ENCODE assay signal across 1 cellular context in the genomic region with DNA sequence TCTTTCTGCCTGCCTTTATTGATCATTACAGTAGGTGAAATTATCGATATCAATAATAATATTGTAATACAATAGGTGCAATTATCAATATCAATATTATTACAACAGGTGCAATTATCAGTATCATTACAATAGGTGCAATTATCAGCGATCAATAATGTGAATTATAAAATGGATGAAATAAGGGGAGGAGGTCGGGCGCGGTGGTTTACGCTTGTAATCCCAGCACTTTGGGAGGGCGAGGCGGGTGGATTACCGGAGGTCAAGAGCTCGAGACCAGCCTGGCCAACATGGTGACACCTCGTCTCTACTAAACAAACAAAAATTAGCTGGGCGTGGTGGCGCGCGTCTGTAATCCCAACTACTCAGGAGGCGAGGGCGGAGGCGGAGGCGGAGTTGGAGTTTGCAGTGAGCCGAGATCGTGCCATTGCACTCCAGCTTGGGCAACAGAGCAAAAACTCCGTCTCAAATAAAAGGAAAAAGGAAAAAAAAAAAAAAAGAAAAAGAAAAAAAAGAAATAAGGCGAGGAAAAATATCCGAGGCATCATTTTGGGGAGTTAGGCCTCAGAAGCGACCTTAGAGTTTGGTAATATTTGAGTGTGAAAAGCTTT.
TF ChIP-seq lines count a peak whose summit lies in the region.

No MANE protein-coding gene starts in this region.

TF ChIP-seq in SK-N-SH, 30 proteins besides CTCF, POLR2A, EP300 and RAD21 (continued from another document):
- TF ChIP-seq, protein P1, sequence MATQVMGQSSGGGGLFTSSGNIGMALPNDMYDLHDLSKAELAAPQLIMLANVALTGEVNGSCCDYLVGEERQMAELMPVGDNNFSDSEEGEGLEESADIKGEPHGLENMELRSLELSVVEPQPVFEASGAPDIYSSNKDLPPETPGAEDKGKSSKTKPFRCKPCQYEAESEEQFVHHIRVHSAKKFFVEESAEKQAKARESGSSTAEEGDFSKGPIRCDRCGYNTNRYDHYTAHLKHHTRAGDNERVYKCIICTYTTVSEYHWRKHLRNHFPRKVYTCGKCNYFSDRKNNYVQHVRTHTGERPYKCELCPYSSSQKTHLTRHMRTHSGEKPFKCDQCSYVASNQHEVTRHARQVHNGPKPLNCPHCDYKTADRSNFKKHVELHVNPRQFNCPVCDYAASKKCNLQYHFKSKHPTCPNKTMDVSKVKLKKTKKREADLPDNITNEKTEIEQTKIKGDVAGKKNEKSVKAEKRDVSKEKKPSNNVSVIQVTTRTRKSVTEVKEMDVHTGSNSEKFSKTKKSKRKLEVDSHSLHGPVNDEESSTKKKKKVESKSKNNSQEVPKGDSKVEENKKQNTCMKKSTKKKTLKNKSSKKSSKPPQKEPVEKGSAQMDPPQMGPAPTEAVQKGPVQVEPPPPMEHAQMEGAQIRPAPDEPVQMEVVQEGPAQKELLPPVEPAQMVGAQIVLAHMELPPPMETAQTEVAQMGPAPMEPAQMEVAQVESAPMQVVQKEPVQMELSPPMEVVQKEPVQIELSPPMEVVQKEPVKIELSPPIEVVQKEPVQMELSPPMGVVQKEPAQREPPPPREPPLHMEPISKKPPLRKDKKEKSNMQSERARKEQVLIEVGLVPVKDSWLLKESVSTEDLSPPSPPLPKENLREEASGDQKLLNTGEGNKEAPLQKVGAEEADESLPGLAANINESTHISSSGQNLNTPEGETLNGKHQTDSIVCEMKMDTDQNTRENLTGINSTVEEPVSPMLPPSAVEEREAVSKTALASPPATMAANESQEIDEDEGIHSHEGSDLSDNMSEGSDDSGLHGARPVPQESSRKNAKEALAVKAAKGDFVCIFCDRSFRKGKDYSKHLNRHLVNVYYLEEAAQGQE (IDR thresholded peaks at IDR 0.05; ENCODE audit: low read depth, low read length), result no peak
- TF ChIP-seq RFX5 (IDR thresholded peaks at IDR 0.05; ENCODE audit: low read length) (no peak), TEAD4 (IDR thresholded peaks at IDR 0.05; ENCODE audit: borderline replicate concordance, insufficient read depth) (no peak), GATA2 (CRISPR knock-in tag; IDR thresholded peaks at IDR 0.05) (no peak), NFIC (IDR thresholded peaks at IDR 0.05; ENCODE audit: borderline replicate concordance) (no peak)
- TF ChIP-seq, protein P2, sequence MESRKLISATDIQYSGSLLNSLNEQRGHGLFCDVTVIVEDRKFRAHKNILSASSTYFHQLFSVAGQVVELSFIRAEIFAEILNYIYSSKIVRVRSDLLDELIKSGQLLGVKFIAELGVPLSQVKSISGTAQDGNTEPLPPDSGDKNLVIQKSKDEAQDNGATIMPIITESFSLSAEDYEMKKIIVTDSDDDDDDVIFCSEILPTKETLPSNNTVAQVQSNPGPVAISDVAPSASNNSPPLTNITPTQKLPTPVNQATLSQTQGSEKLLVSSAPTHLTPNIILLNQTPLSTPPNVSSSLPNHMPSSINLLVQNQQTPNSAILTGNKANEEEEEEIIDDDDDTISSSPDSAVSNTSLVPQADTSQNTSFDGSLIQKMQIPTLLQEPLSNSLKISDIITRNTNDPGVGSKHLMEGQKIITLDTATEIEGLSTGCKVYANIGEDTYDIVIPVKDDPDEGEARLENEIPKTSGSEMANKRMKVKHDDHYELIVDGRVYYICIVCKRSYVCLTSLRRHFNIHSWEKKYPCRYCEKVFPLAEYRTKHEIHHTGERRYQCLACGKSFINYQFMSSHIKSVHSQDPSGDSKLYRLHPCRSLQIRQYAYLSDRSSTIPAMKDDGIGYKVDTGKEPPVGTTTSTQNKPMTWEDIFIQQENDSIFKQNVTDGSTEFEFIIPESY (IDR thresholded peaks at IDR 0.05; ENCODE audit: borderline replicate concordance, low read depth), result no peak
- TF ChIP-seq, protein P3, sequence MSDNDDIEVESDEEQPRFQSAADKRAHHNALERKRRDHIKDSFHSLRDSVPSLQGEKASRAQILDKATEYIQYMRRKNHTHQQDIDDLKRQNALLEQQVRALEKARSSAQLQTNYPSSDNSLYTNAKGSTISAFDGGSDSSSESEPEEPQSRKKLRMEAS (IDR thresholded peaks at IDR 0.05; ENCODE audit: low read depth), result no peak
- TF ChIP-seq, protein P4, sequence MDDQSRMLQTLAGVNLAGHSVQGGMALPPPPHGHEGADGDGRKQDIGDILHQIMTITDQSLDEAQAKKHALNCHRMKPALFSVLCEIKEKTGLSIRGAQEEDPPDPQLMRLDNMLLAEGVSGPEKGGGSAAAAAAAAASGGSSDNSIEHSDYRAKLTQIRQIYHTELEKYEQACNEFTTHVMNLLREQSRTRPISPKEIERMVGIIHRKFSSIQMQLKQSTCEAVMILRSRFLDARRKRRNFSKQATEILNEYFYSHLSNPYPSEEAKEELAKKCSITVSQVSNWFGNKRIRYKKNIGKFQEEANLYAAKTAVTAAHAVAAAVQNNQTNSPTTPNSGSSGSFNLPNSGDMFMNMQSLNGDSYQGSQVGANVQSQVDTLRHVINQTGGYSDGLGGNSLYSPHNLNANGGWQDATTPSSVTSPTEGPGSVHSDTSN (IDR thresholded peaks at IDR 0.05), result no peak
TF ChIP-seq in SK-N-SH: peak in this region for 0.
